In genomic region chr16:29290631-29291247, GRCh38 we compare ENCODE assay signal across 8 cellular contexts.
A peak's percentile ranks its signal among the peaks of the same experiment; 100 is the strongest.
DNase-seq lines count a peak whose midpoint lies in the region; ATAC-seq lines count a peak whose summit lies in the region.

No MANE protein-coding gene starts in this region.

- DNase-seq in Caki2 (ENCODE audit: low read depth) (peak; percentile 98), M059J (ENCODE audit: low read depth) (peak; percentile 99), lung microvascular endothelial cell (ENCODE audit: low read depth in 2 of 2) (peak; percentile 70 to 96), DMS114 treated with DMSO at 0.1 percent for 48 hours (lab: John Stamatoyannopoulos, UW; ENCODE audit: unreplicated experiment) (no peak)
- peak; percentile 38 to 42 for DNase-seq in activated CD4-positive, alpha-beta T cell treated with anti-CD3 and anti-CD28 coated beads, Interleukin-2, amount 50 U/mL, for 4 hours
- DNase-seq in effector CD8-positive, alpha-beta T cell (lab: John Stamatoyannopoulos, UW), result peak; percentile 6
- DNase-seq in stimulated activated CD4-positive, alpha-beta T cell treated with anti-CD3 and anti-CD28 coated beads, TNF-alpha, amount 100 ng/mL, for 48 hours (ENCODE audit: low read depth in 3 of 3), result peak; percentile 27 to 57 (median 42)

- ATAC-seq in GM21737 (IDR thresholded peaks at IDR 0.05; ENCODE audit: unreplicated experiment), result peak; percentile 76

- in situ Hi-C loops in Caki2 (cut with HindIII; ENCODE audit: low pct_unique_long_range_greater_than_20kb, low sequenced_read_pairs), result no loop called here
